In the genomic region with DNA sequence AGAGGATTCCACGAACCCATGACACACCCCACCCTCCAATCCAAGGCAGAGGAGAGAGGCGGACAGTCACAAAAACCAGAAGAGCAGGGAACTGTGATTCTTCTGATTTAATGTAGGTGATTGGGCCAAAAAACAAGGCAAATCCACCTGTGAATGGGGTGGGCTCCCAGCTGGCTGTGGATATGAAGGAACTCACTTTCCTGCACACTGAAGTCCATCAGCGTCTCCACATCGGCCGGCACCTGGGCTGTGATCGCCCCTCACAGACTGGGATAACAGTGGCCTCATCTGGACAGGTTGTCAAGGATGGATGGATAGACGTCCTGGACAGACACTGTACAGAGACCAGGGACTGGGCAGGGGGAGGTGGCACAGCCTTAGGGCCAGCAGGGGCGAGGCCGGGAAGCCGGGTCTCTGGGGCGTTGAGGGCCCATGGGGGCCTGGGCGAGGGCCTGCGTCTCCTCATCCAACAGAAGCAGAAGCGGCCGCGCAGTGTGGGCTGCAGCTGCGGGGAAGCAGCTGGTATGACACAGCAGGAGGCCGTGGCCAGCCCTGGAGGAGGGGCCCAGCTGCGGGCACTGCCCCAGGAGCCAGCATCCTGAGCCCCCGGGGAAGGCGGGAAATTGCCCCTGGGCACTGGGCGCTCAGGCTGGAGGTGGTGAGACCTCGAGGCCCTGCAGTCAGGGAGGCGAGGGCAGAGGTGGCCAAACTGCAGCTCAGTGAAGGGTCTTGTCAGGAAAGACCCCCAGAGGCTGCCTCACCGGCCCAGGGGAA, we compare ENCODE assay signal across 17 cellular contexts. TPM values are rescaled to one million over a fixed set of nuclear protein-coding genes. Genes with fewer than 3 reads are reported as not detected.
A peak's percentile ranks its signal among the peaks of the same experiment; 100 is the strongest.
DNase-seq lines count a peak whose midpoint lies in the region; TF ChIP-seq lines count a peak whose summit lies in the region.
"Had no signal": no experiment of that assay in that cellular context is flagged by ENCODE, and none has a peak within 500 bp of the region (broad histone marks: within the 10 kb centered on the region; RNA-seq: fewer than 3 reads in every experiment).

No MANE protein-coding gene starts in this region.

- DNase-seq in neural crest cell (ENCODE audit: low read depth, low spot score) (no peak), spleen (peak; percentile 70), NCI-H1930 (lab: John Stamatoyannopoulos, UW) (no peak), SIG-M5 (lab: John Stamatoyannopoulos, UW) (no peak), OCI-LY7 (ENCODE audit: low spot score) (no peak)
- DNase-seq in activated CD4-positive, alpha-beta T cell treated with anti-CD3 and anti-CD28 coated beads for 48 hours = no peak
- DNase-seq: ACHN; activated gamma-delta T cell treated with Interleukin-2 at 50 U/mL for 16 hours; CD4-positive, alpha-beta memory T cell; NCI-H1417 treated with DMSO at 0.1 percent for 48 hours; Peyer's patch; small intestine; stimulated activated CD8-positive, alpha-beta memory T cell treated with anti-CD3 and anti-CD28 coated beads, Interleukin-4, amount 100 ng/mL, for 48 hours had no signal

- H3K27me3 ChIP-seq in BLaER1 treated with 17β-estradiol and CSF1 and Interleukin-3, amounts not matched to agents 10 nM and 100 nM = peaks cover 0 to 74% (median 0%) of the 10 kb centered on the region in 11 experiments; a peak in 7 of 22 replicates
- H3K27me3 ChIP-seq in spleen (replicated peaks in 1 of 7) = peaks cover 0 to 48% (median 8%) of the 10 kb centered on the region in 7 donors
- H3K27me3 ChIP-seq: ascending aorta, ovary, Peyer's patch had no signal

- H3K36me3 Mint-ChIP-seq in neural crest cell (ENCODE audit: low read depth) = no peaks in the 10 kb centered on the region
- H3K36me3 Mint-ChIP-seq: CD4-positive, alpha-beta memory T cell had no signal

- no peaks in the 10 kb centered on the region for H3K27me3 Mint-ChIP-seq in neural crest cell (ENCODE audit: low read depth)

- peaks cover 27 to 93% (median 75%) of the 10 kb centered on the region in 11 experiments; a peak in 20 of 22 replicates for H4K20me1 ChIP-seq in BLaER1 treated with 17β-estradiol and CSF1 and Interleukin-3, amounts not matched to agents 10 nM and 100 nM
- H4K20me1 ChIP-seq in OCI-LY7 (ENCODE audit: insufficient read depth, low read length) = no peaks in the 10 kb centered on the region

- no TSS peak for BruUV-seq in OCI-LY7 (replicated peaks; lab: Mats Ljungman, UMichigan)

- H3K79me2 ChIP-seq in OCI-LY7 (ENCODE audit: insufficient read depth, low read depth, low read length) = no peaks in the 10 kb centered on the region

- CTCF ChIA-PET in OCI-LY7 (lab: Charles Lee; ENCODE audit: unreplicated experiment) = no interaction called here

- POLR2A ChIA-PET in OCI-LY7 (lab: Charles Lee) = no interaction called here

- no peak overlapping the region for H3K4me3 ChIP-seq in BLaER1 treated with 17β-estradiol and CSF1 and Interleukin-3, amounts not matched to agents 10 nM and 100 nM
- H3K4me3 ChIP-seq in spleen = no peak overlapping the region
- H3K4me3 ChIP-seq in OCI-LY7 (ENCODE audit: low read depth, low read length, poor library complexity, severe bottlenecking) = no peak overlapping the region
- H3K4me3 ChIP-seq: ascending aorta, ovary, Peyer's patch had no signal

- H3K4me3 Mint-ChIP-seq in neural crest cell = no peak overlapping the region
- H3K4me3 Mint-ChIP-seq: CD4-positive, alpha-beta memory T cell had no signal

- H3K27ac ChIP-seq in BLaER1 treated with 17β-estradiol and CSF1 and Interleukin-3, amounts not matched to agents 10 nM and 100 nM = peak overlapping the region in 1 of 11 experiments; percentile 4; a peak in 1 of 22 replicates
- peak overlapping the region; percentile 63 for H3K27ac ChIP-seq in cingulate gyrus (ENCODE audit: low read depth, low read length)
- no peak overlapping the region for H3K27ac ChIP-seq in spleen
- no peak overlapping the region for H3K27ac ChIP-seq in OCI-LY7 (ENCODE audit: low read depth, low read length, poor library complexity, severe bottlenecking)
- H3K27ac ChIP-seq: ascending aorta, ovary had no signal

- H3K36me3 ChIP-seq in BLaER1 treated with 17β-estradiol and CSF1 and Interleukin-3, amounts not matched to agents 10 nM and 100 nM = peaks cover 0 to 7% (median 0%) of the 10 kb centered on the region in 11 experiments; a peak in 4 of 22 replicates
- no peaks in the 10 kb centered on the region for H3K36me3 ChIP-seq in spleen
- no peaks in the 10 kb centered on the region for H3K36me3 ChIP-seq in OCI-LY7 (ENCODE audit: insufficient read depth, low read length)
- H3K36me3 ChIP-seq: ascending aorta, ovary, Peyer's patch had no signal

- peak overlapping the region; percentile 23 to 83 (median 75); a peak in 21 of 22 replicates for H3K4me2 ChIP-seq in BLaER1 treated with 17β-estradiol and CSF1 and Interleukin-3, amounts not matched to agents 10 nM and 100 nM
- no peak overlapping the region for H3K4me2 ChIP-seq in OCI-LY7 (ENCODE audit: low read length)

- intact Hi-C loops in spleen (cut with DNase I; ENCODE audit: low total_unique reads) (no loop called here), OCI-LY7 (cut with micrococcal nuclease; ENCODE audit: unreplicated experiment) (no loop called here)

- peak overlapping the region; percentile 65 for H3K27ac Mint-ChIP-seq in neural crest cell (ENCODE audit: unreplicated experiment)
- H3K27ac Mint-ChIP-seq: CD4-positive, alpha-beta memory T cell had no signal

- no peak for TF ChIP-seq POLR2A in spleen (IDR thresholded peaks at IDR 0.05)

- H3K4me1 Mint-ChIP-seq in neural crest cell = peaks cover 36% of the 10 kb centered on the region

- no peaks in the 10 kb centered on the region for H3K9me2 ChIP-seq in OCI-LY7 (ENCODE audit: insufficient read depth, low read length)

- TF ChIP-seq CTCF in neural crest cell (conservative IDR thresholded peaks at IDR 0.05) = no peak
- no peak for TF ChIP-seq CTCF in spleen (IDR thresholded peaks at IDR 0.05 in 8 of 11, conservative IDR thresholded peaks at IDR 0.05 in 3 of 11)
- TF ChIP-seq CTCF in OCI-LY7 (conservative IDR thresholded peaks at IDR 0.05; ENCODE audit: low read length) = no peak

- H3K9me3 Mint-ChIP-seq in neural crest cell = no peaks in the 10 kb centered on the region
- H3K9me3 Mint-ChIP-seq: CD4-positive, alpha-beta memory T cell had no signal

- H3K9me3 ChIP-seq in BLaER1 treated with 17β-estradiol and CSF1 and Interleukin-3, amounts not matched to agents 10 nM and 100 nM (replicated peaks in 1 of 11) = peaks cover 7 to 18% (median 15%) of the 10 kb centered on the region in 11 experiments; a peak in 19 of 22 replicates
- H3K9me3 ChIP-seq in spleen = no peaks in the 10 kb centered on the region
- no peaks in the 10 kb centered on the region for H3K9me3 ChIP-seq in OCI-LY7 (ENCODE audit: low read length)
- H3K9me3 ChIP-seq: ascending aorta, ovary, Peyer's patch had no signal

- WGBS in spleen, 5 donors = 47 to 58% (median 51%) methylated on average over 16 to 25 of the region's 25 CpGs

- H3K9ac ChIP-seq in BLaER1 treated with 17β-estradiol and CSF1 and Interleukin-3, amounts not matched to agents 10 nM and 100 nM = peak overlapping the region in 2 of 11 experiments; percentile 32 to 45; a peak in 1 of 22 replicates

- peaks cover 13 to 49% (median 38%) of the 10 kb centered on the region in 10 experiments for H3K4me1 ChIP-seq in BLaER1 treated with 17β-estradiol and CSF1 and Interleukin-3, amounts not matched to agents 10 nM and 100 nM
- H3K4me1 ChIP-seq in spleen = no peaks in the 10 kb centered on the region
- no peaks in the 10 kb centered on the region for H3K4me1 ChIP-seq in OCI-LY7 (ENCODE audit: insufficient read depth, low read length, poor library complexity, severe bottlenecking)
- H3K4me1 ChIP-seq: Peyer's patch had no signal

- no peak overlapping the region for H2AFZ ChIP-seq in OCI-LY7 (ENCODE audit: low read length)

RNA-seq across cellular contexts. Expression of a gene that starts 54.2 kb away (rescaled TPM):
- total RNA-seq in neural crest cell (21.7 and 22.7 TPM in 2 replicates), spleen (10 to 100 TPM in 4 of 7 donors, 1 to 10 TPM in 3; 6.9 to 13.1 (median 10.3) TPM), OCI-LY7 (2022) (22.0 and 29.5 TPM in 2 replicates)
- polyA plus RNA-seq in spleen = 1 to 10 TPM; 2.2 to 3.4 (median 3.2) TPM
- total RNA-seq in OCI-LY7 (2014; rRNA removed; shearing (Covaris generic)) = 9.2 and 10.9 TPM in 2 replicates
